Comparison of ENCODE assay signal across 1 cellular context in the genomic region with DNA sequence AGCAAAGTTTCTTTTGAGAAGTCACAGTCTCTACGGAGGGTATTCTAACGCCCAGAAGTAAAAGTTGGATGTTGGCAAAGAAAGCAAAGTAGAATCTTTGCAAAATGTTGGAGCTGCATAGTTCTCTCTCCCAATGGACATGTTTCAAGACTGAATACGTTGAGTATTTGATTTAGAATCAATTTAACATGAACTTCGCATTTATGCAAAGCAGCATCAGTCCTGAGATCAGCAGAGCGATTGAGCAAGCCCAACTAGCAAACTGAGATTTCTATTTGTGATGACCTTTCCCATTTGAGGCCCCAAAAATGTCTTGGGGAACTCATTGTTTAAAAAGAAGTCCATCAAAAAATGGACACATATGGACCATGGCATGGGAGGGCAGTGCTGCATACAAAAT.
TF ChIP-seq lines count a peak whose summit lies in the region.

No MANE protein-coding gene starts in this region.

TF ChIP-seq in WTC11, 78 proteins besides CTCF, POLR2A, EP300 and RAD21 (continued from another document):
- TF ChIP-seq MYBL2 (CRISPR knock-in tag; IDR thresholded peaks at IDR 0.05) (no peak), TEAD4 (CRISPR knock-in tag; IDR thresholded peaks at IDR 0.05) (no peak), PRDM15 (CRISPR knock-in tag; IDR thresholded peaks at IDR 0.05) (no peak), ESRRA (CRISPR knock-in tag; IDR thresholded peaks at IDR 0.05; ENCODE audit: borderline replicate concordance) (no peak)
- TF ChIP-seq, protein P1, sequence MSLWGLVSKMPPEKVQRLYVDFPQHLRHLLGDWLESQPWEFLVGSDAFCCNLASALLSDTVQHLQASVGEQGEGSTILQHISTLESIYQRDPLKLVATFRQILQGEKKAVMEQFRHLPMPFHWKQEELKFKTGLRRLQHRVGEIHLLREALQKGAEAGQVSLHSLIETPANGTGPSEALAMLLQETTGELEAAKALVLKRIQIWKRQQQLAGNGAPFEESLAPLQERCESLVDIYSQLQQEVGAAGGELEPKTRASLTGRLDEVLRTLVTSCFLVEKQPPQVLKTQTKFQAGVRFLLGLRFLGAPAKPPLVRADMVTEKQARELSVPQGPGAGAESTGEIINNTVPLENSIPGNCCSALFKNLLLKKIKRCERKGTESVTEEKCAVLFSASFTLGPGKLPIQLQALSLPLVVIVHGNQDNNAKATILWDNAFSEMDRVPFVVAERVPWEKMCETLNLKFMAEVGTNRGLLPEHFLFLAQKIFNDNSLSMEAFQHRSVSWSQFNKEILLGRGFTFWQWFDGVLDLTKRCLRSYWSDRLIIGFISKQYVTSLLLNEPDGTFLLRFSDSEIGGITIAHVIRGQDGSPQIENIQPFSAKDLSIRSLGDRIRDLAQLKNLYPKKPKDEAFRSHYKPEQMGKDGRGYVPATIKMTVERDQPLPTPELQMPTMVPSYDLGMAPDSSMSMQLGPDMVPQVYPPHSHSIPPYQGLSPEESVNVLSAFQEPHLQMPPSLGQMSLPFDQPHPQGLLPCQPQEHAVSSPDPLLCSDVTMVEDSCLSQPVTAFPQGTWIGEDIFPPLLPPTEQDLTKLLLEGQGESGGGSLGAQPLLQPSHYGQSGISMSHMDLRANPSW (CRISPR knock-in tag; conservative IDR thresholded peaks at IDR 0.05; ENCODE audit: low read depth) = no peak
